12 cellular contexts compared by ENCODE assay signal in the genomic region with DNA sequence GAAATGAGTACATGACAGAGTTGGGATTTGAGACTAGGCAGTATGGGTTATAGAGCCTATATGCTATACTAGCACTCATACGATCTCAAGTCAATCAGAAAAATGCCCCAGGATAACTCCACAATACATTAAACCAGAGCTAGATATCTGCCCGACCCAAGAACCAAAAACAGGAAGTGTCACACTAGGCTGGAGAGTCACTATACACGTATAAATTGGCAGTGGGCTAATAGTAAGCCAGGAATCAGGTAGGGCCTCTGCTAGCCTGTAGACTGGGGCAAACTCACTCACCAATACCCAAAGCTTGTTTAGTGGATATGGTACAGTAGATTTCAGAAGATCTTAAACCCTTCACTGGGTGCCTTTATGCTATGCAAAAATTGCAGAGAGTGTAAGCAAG. TPM values are rescaled to one million over a fixed set of nuclear protein-coding genes. Genes with fewer than 3 reads are reported as not detected.
DNase-seq lines count a peak whose midpoint lies in the region; ATAC-seq and TF ChIP-seq lines count a peak whose summit lies in the region.
"Had no signal": no experiment of that assay in that cellular context is flagged by ENCODE, and none has a peak within 500 bp of the region (broad histone marks: within the 10 kb centered on the region; RNA-seq: fewer than 3 reads in every experiment).

No MANE protein-coding gene starts in this region.

- DNase-seq in activated naive CD8-positive, alpha-beta T cell treated with anti-CD3 and anti-CD28 coated beads, Interleukin-2, amount 10 ng/mL, durations not matched to agents 7 days and 5 days, result no peak
- DNase-seq in activated naive CD8-positive, alpha-beta T cell treated with anti-CD3 and anti-CD28 coated beads for 36 hours, result no peak
- peak; percentile 48 for DNase-seq in OCI-LY7 (ENCODE audit: low spot score)
- DNase-seq in HEK293T (ENCODE audit: extremely low spot score), result no peak
- DNase-seq: activated CD4-positive, alpha-beta T cell treated with anti-CD3 and anti-CD28 coated beads for 48 hours; activated naive CD4-positive, alpha-beta T cell treated with anti-CD3 and anti-CD28 coated beads, Interleukin-2, amount 50 U/mL, for 16 hours had no signal

- peaks cover 9% of the 10 kb centered on the region for H3K4me1 ChIP-seq in OCI-LY7 (ENCODE audit: insufficient read depth, low read length, poor library complexity, severe bottlenecking)
- H3K4me1 ChIP-seq: suprapubic skin had no signal

- CTCF ChIA-PET in OCI-LY7 (lab: Charles Lee; ENCODE audit: unreplicated experiment) (interaction anchor here (0.8 to 1.4 kb wide), 3 partner anchors 8 to 16 kb away, joined by 3 to 5 read pairs (median 4); a partner anchor contains a TSS), HEK293T (lab: Yijun Ruan, JAX) (no interaction called here)

- ATAC-seq in activated naive CD8-positive, alpha-beta T cell treated with anti-CD3 and anti-CD28 coated beads, Interleukin-2, amount 10 ng/mL, durations not matched to agents 7 days and 5 days (ENCODE audit: low read depth), result peak; percentile 50
- ATAC-seq in HG03064 (IDR thresholded peaks at IDR 0.05; ENCODE audit: low read depth, unreplicated experiment), result peak; percentile 74
- no peak for ATAC-seq in HG03025 (IDR thresholded peaks at IDR 0.05; ENCODE audit: low FRiP score, unreplicated experiment)
- no peak for ATAC-seq in HG02571 (IDR thresholded peaks at IDR 0.05; ENCODE audit: unreplicated experiment)
- no peak for ATAC-seq in GM21717 (IDR thresholded peaks at IDR 0.05; ENCODE audit: unreplicated experiment)

- H3K4me3 ChIP-seq in OCI-LY7 (ENCODE audit: low read depth, low read length, poor library complexity, severe bottlenecking), result no peak overlapping the region
- H3K4me3 ChIP-seq: suprapubic skin had no signal

- intact Hi-C loops in OCI-LY7 (cut with micrococcal nuclease; ENCODE audit: unreplicated experiment), result no loop called here

- POLR2A ChIA-PET in activated naive CD8-positive, alpha-beta T cell treated with anti-CD3 and anti-CD28 coated beads, Interleukin-2, amount 10 ng/mL, durations not matched to agents 7 days and 5 days (lab: Charles Lee), result interaction anchor here (0.6 to 0.7 kb wide), 2 partner anchors 15 to 31 kb away, joined by 3 read pairs; no protein-coding TSS in a partner anchor
- POLR2A ChIA-PET in OCI-LY7 (lab: Charles Lee), result interaction anchor here (0.5 to 1.6 kb wide), 5 partner anchors 11 to 253 kb away, joined by 3 to 25 read pairs (median 3); a partner anchor contains a TSS
- POLR2A ChIA-PET in HEK293T (lab: Yijun Ruan, JAX), result interaction anchor here (1.7 kb wide), 1 partner anchor 16 kb away, joined by 6 read pairs; a partner anchor contains a TSS

- no peaks in the 10 kb centered on the region for H3K9me2 ChIP-seq in OCI-LY7 (ENCODE audit: insufficient read depth, low read length)

- no peaks in the 10 kb centered on the region for H3K79me2 ChIP-seq in OCI-LY7 (ENCODE audit: insufficient read depth, low read depth, low read length)
- H3K79me2 ChIP-seq: parathyroid adenoma had no signal

- no peak overlapping the region for H3K27ac Mint-ChIP-seq in activated naive CD8-positive, alpha-beta T cell treated with anti-CD3 and anti-CD28 coated beads, Interleukin-2, amount 10 ng/mL, durations not matched to agents 7 days and 5 days
- H3K27ac Mint-ChIP-seq in activated naive CD8-positive, alpha-beta T cell treated with anti-CD3 and anti-CD28 coated beads for 36 hours, result no peak overlapping the region

- peak overlapping the region; percentile 38; the same call in 1 of the 2 replicates for H3K4me2 ChIP-seq in OCI-LY7 (ENCODE audit: low read length)

- no peak overlapping the region for H3K27ac ChIP-seq in OCI-LY7 (ENCODE audit: low read depth, low read length, poor library complexity, severe bottlenecking)
- H3K27ac ChIP-seq: parathyroid adenoma, suprapubic skin had no signal

- peaks cover 5% of the 10 kb centered on the region for H3K4me1 Mint-ChIP-seq in activated naive CD8-positive, alpha-beta T cell treated with anti-CD3 and anti-CD28 coated beads, Interleukin-2, amount 10 ng/mL, durations not matched to agents 7 days and 5 days
- H3K4me1 Mint-ChIP-seq in activated naive CD8-positive, alpha-beta T cell treated with anti-CD3 and anti-CD28 coated beads for 36 hours, result peaks cover 11% of the 10 kb centered on the region

- H4K20me1 ChIP-seq in OCI-LY7 (ENCODE audit: insufficient read depth, low read length), result no peaks in the 10 kb centered on the region

- peak overlapping the region; percentile 93 for H2AFZ ChIP-seq in OCI-LY7 (ENCODE audit: low read length)
- H2AFZ ChIP-seq: parathyroid adenoma had no signal

- H3K36me3 Mint-ChIP-seq in activated naive CD8-positive, alpha-beta T cell treated with anti-CD3 and anti-CD28 coated beads, Interleukin-2, amount 10 ng/mL, durations not matched to agents 7 days and 5 days, result peaks cover 7% of the 10 kb centered on the region
- no peaks in the 10 kb centered on the region for H3K36me3 Mint-ChIP-seq in activated naive CD8-positive, alpha-beta T cell treated with anti-CD3 and anti-CD28 coated beads for 36 hours

- H3K27me3 Mint-ChIP-seq in activated naive CD8-positive, alpha-beta T cell treated with anti-CD3 and anti-CD28 coated beads, Interleukin-2, amount 10 ng/mL, durations not matched to agents 7 days and 5 days, result no peaks in the 10 kb centered on the region
- no peaks in the 10 kb centered on the region for H3K27me3 Mint-ChIP-seq in activated naive CD8-positive, alpha-beta T cell treated with anti-CD3 and anti-CD28 coated beads for 36 hours

- H3K36me3 ChIP-seq in OCI-LY7 (ENCODE audit: insufficient read depth, low read length), result no peaks in the 10 kb centered on the region
- H3K36me3 ChIP-seq: suprapubic skin had no signal

- TF ChIP-seq CTCF in OCI-LY7 (conservative IDR thresholded peaks at IDR 0.05; ENCODE audit: low read length), result no peak

- no peaks in the 10 kb centered on the region for H3K9me3 Mint-ChIP-seq in activated naive CD8-positive, alpha-beta T cell treated with anti-CD3 and anti-CD28 coated beads, Interleukin-2, amount 10 ng/mL, durations not matched to agents 7 days and 5 days
- no peaks in the 10 kb centered on the region for H3K9me3 Mint-ChIP-seq in activated naive CD8-positive, alpha-beta T cell treated with anti-CD3 and anti-CD28 coated beads for 36 hours

- no peaks in the 10 kb centered on the region for H3K9me3 ChIP-seq in OCI-LY7 (ENCODE audit: low read length)
- H3K9me3 ChIP-seq: suprapubic skin had no signal

- no peak overlapping the region for H3K4me3 Mint-ChIP-seq in activated naive CD8-positive, alpha-beta T cell treated with anti-CD3 and anti-CD28 coated beads, Interleukin-2, amount 10 ng/mL, durations not matched to agents 7 days and 5 days
- no peak overlapping the region for H3K4me3 Mint-ChIP-seq in activated naive CD8-positive, alpha-beta T cell treated with anti-CD3 and anti-CD28 coated beads for 36 hours

- no TSS peak for BruUV-seq in OCI-LY7 (replicated peaks; lab: Mats Ljungman, UMichigan)

TF ChIP-seq in HEK293T, 16 proteins besides CTCF, POLR2A, EP300 and RAD21:
- TF ChIP-seq FOXK2 (IDR thresholded peaks at IDR 0.05) (no peak), HDGF (IDR thresholded peaks at IDR 0.05; ENCODE audit: borderline replicate concordance) (no peak), BHLHE40 (IDR thresholded peaks at IDR 0.05; ENCODE audit: borderline replicate concordance) (no peak), SUZ12 (IDR thresholded peaks at IDR 0.05) (no peak), LEF1 (IDR thresholded peaks at IDR 0.05; ENCODE audit: borderline replicate concordance) (no peak), TARDBP (IDR thresholded peaks at IDR 0.05) (no peak), CTBP1 (IDR thresholded peaks at IDR 0.05; ENCODE audit: borderline replicate concordance) (no peak), ARNT (IDR thresholded peaks at IDR 0.05) (no peak), FOXA1 (IDR thresholded peaks at IDR 0.05) (no peak), L3MBTL2 (conservative IDR thresholded peaks at IDR 0.05) (no peak), SP1 (IDR thresholded peaks at IDR 0.05) (no peak), NFRKB (IDR thresholded peaks at IDR 0.05) (no peak), FOXM1 (IDR thresholded peaks at IDR 0.05; ENCODE audit: borderline replicate concordance) (no peak), ZNF384 (IDR thresholded peaks at IDR 0.05) (no peak), ELF4 (IDR thresholded peaks at IDR 0.05) (no peak)
- TF ChIP-seq, protein P1, sequence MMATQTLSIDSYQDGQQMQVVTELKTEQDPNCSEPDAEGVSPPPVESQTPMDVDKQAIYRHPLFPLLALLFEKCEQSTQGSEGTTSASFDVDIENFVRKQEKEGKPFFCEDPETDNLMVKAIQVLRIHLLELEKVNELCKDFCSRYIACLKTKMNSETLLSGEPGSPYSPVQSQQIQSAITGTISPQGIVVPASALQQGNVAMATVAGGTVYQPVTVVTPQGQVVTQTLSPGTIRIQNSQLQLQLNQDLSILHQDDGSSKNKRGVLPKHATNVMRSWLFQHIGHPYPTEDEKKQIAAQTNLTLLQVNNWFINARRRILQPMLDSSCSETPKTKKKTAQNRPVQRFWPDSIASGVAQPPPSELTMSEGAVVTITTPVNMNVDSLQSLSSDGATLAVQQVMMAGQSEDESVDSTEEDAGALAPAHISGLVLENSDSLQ (IDR thresholded peaks at IDR 0.05), result no peak

RNA-seq across cellular contexts. Expression of a gene that starts 16.2 kb away (rescaled TPM):
- 100 to 1,000 TPM; 586 to 630 TPM for total RNA-seq in activated naive CD8-positive, alpha-beta T cell treated with anti-CD3 and anti-CD28 coated beads, Interleukin-2, amount 10 ng/mL, durations not matched to agents 7 days and 5 days
- 1,000 to 10,000 TPM; 1,373 to 1,478 TPM for total RNA-seq in activated naive CD8-positive, alpha-beta T cell treated with anti-CD3 and anti-CD28 coated beads for 36 hours
- total RNA-seq in OCI-LY7 (2014; rRNA removed; shearing (Covaris generic)), result 312 and 317 TPM in 2 replicates
- 502 and 503 TPM in 2 replicates for total RNA-seq in OCI-LY7 (2022)

RNA-seq across cellular contexts. Expression of a gene that starts 33.0 kb away (rescaled TPM):
- total RNA-seq in activated naive CD8-positive, alpha-beta T cell treated with anti-CD3 and anti-CD28 coated beads, Interleukin-2, amount 10 ng/mL, durations not matched to agents 7 days and 5 days, result 10 to 100 TPM; 69.7 to 72.0 TPM
- total RNA-seq in activated naive CD8-positive, alpha-beta T cell treated with anti-CD3 and anti-CD28 coated beads for 36 hours, result 10 to 100 TPM; 34.6 to 36.2 TPM
- 37.6 and 42.1 TPM in 2 replicates for total RNA-seq in OCI-LY7 (2014; rRNA removed; shearing (Covaris generic))
- total RNA-seq in OCI-LY7 (2022), result 71.9 and 86.6 TPM in 2 replicates

Comparison
In these comparisons a context has a peak if more than half of its experiments do, and no peak if none do; other contexts are left out.
1. ATAC-seq: peak in activated naive CD8-positive, alpha-beta T cell treated with anti-CD3 and anti-CD28 coated beads, Interleukin-2, amount 10 ng/mL, durations not matched to agents 7 days and 5 days (single experiment) and HG03064 (single experiment); none in HG03025 (single experiment), HG02571 (single experiment) and GM21717 (single experiment).